12 cellular contexts compared by ENCODE assay signal in genomic region chr12:109115404-109115757, GRCh38. TPM values are rescaled to one million over a fixed set of nuclear protein-coding genes. Genes with fewer than 3 reads are reported as not detected.
DNase-seq lines count a peak whose midpoint lies in the region; ATAC-seq and TF ChIP-seq lines count a peak whose summit lies in the region.
"Had no signal": no experiment of that assay in that cellular context is flagged by ENCODE, and none has a peak within 500 bp of the region (broad histone marks: within the 10 kb centered on the region; RNA-seq: fewer than 3 reads in every experiment).

No MANE protein-coding gene starts in this region.

- H3K4me3 ChIP-seq in hepatocyte = no peak overlapping the region
- peak overlapping the region; percentile 69 for H3K4me3 ChIP-seq in psoas muscle
- H3K4me3 ChIP-seq in uterus = no peak overlapping the region

- H3K9me3 Mint-ChIP-seq in activated naive CD4-positive, alpha-beta T cell treated with anti-CD3 and anti-CD28 coated beads, Interleukin-2, amount 10 ng/mL, durations not matched to agents 7 days and 5 days = no peaks in the 10 kb centered on the region
- H3K9me3 Mint-ChIP-seq: CD4-positive, CD25-positive, alpha-beta regulatory T cell had no signal

- H3K27ac Mint-ChIP-seq in activated naive CD4-positive, alpha-beta T cell treated with anti-CD3 and anti-CD28 coated beads, Interleukin-2, amount 10 ng/mL, durations not matched to agents 7 days and 5 days = no peak overlapping the region

- no peak for TF ChIP-seq POLR2A in uterus (IDR thresholded peaks at IDR 0.05)

- ATAC-seq in Right ventricle myocardium inferior = peak; percentile 0
- no peak for ATAC-seq in Right ventricle myocardium superior (ENCODE audit: poor library complexity)
- peak; percentile 38 to 60 (median 46) for ATAC-seq in psoas muscle

- peaks cover 2% of the 10 kb centered on the region for H3K36me3 Mint-ChIP-seq in activated naive CD4-positive, alpha-beta T cell treated with anti-CD3 and anti-CD28 coated beads, Interleukin-2, amount 10 ng/mL, durations not matched to agents 7 days and 5 days

- peak overlapping the region; percentile 32 for H3K4me2 ChIP-seq in hepatocyte

- DNase-seq in Right ventricle myocardium inferior (ENCODE audit: missing footprints) = no peak
- DNase-seq in Right ventricle myocardium superior = no peak
- peak; percentile 27 for DNase-seq in hepatocyte (ENCODE audit: low spot score)
- DNase-seq in psoas muscle = peak in 1 of 2 donors; percentile 64
- no peak for DNase-seq in uterus
- no peak for DNase-seq in HT-29 (ENCODE audit: low spot score)
- no peak for DNase-seq in activated naive CD4-positive, alpha-beta T cell treated with anti-CD3 and anti-CD28 coated beads, Interleukin-2, amount 10 ng/mL, durations not matched to agents 7 days and 5 days
- no peak for DNase-seq in GM19238 (ENCODE audit: insufficient read length, low spot score)
- DNase-seq: activated CD4-positive, alpha-beta T cell treated with anti-CD3 and anti-CD28 coated beads for 1 hour; CD4-positive, CD25-positive, alpha-beta regulatory T cell; NCI-H1048 had no signal

- CTCF ChIA-PET in activated naive CD4-positive, alpha-beta T cell treated with anti-CD3 and anti-CD28 coated beads, Interleukin-2, amount 10 ng/mL, durations not matched to agents 7 days and 5 days (lab: Charles Lee) = interaction anchor here (0.7 kb wide), 1 partner anchor 268 kb away, joined by 3 read pairs; no protein-coding TSS in a partner anchor

- peaks cover 11% of the 10 kb centered on the region for H3K79me2 ChIP-seq in hepatocyte

- no peaks in the 10 kb centered on the region for H3K9me2 ChIP-seq in hepatocyte (replicated peaks; ENCODE audit: insufficient read depth)

- WGBS in hepatocyte (ENCODE audit: low lambda C conversion rate, missing lambda C conversion rate) = 64% methylated on average over 3 of the region's 3 CpGs
- 20 to 35% (median 26%) methylated on average over 3 of the region's 3 CpGs for WGBS in psoas muscle, 3 donors

- H3K27me3 ChIP-seq in hepatocyte = no peaks in the 10 kb centered on the region
- no peaks in the 10 kb centered on the region for H3K27me3 ChIP-seq in psoas muscle (ENCODE audit: insufficient read depth in 3 of 3, low read length in 2 of 3)
- H3K27me3 ChIP-seq in uterus = no peaks in the 10 kb centered on the region

- TF ChIP-seq CTCF in hepatocyte (IDR thresholded peaks at IDR 0.05; ENCODE audit: poor library complexity) = no peak
- TF ChIP-seq CTCF in psoas muscle (IDR thresholded peaks at IDR 0.05) = no peak
- no peak for TF ChIP-seq CTCF in uterus (IDR thresholded peaks at IDR 0.05)

- H4K20me1 ChIP-seq in hepatocyte (ENCODE audit: insufficient read depth, poor library complexity, severe bottlenecking) = no peaks in the 10 kb centered on the region

- no peak overlapping the region for H3K4me3 Mint-ChIP-seq in activated naive CD4-positive, alpha-beta T cell treated with anti-CD3 and anti-CD28 coated beads, Interleukin-2, amount 10 ng/mL, durations not matched to agents 7 days and 5 days

- H3K4me1 Mint-ChIP-seq in activated naive CD4-positive, alpha-beta T cell treated with anti-CD3 and anti-CD28 coated beads, Interleukin-2, amount 10 ng/mL, durations not matched to agents 7 days and 5 days = peaks cover 30% of the 10 kb centered on the region

- intact Hi-C loops in Right ventricle myocardium inferior (cut with DNase I) (loop anchor here (2.0 kb wide), 1 partner anchor 45 kb away; no protein-coding TSS in a partner anchor), Right ventricle myocardium superior (cut with DNase I) (no loop called here), psoas muscle (cut with DNase I) (no loop called here), uterus (cut with DNase I; ENCODE audit: low total_unique reads) (no loop called here)

- H3K4me1 ChIP-seq in hepatocyte (ENCODE audit: insufficient read depth) = peaks cover 25% of the 10 kb centered on the region
- H3K4me1 ChIP-seq in psoas muscle = peaks cover 43% of the 10 kb centered on the region
- no peaks in the 10 kb centered on the region for H3K4me1 ChIP-seq in uterus

- no peaks in the 10 kb centered on the region for H3K9me3 ChIP-seq in hepatocyte (ENCODE audit: low read depth)
- H3K9me3 ChIP-seq in psoas muscle = no peaks in the 10 kb centered on the region
- no peaks in the 10 kb centered on the region for H3K9me3 ChIP-seq in uterus

- no peak overlapping the region for H2AFZ ChIP-seq in hepatocyte

- H3K27ac ChIP-seq in hepatocyte = peak overlapping the region; percentile 94
- H3K27ac ChIP-seq in psoas muscle = peak overlapping the region; percentile 97
- H3K27ac ChIP-seq in uterus = peak overlapping the region; percentile 93 to 96
- H3K27ac ChIP-seq: RWPE1 had no signal

- H3K36me3 ChIP-seq in hepatocyte (replicated peaks; ENCODE audit: insufficient read depth, low read depth) (no peaks in the 10 kb centered on the region), psoas muscle (ENCODE audit: insufficient read depth in 1 of 2, low read depth in 1 of 2) (no peaks in the 10 kb centered on the region), uterus (no peaks in the 10 kb centered on the region)

- H3K27me3 Mint-ChIP-seq in activated naive CD4-positive, alpha-beta T cell treated with anti-CD3 and anti-CD28 coated beads, Interleukin-2, amount 10 ng/mL, durations not matched to agents 7 days and 5 days = no peaks in the 10 kb centered on the region
- H3K27me3 Mint-ChIP-seq: CD4-positive, CD25-positive, alpha-beta regulatory T cell had no signal

RNA-seq across cellular contexts. Expression of gene ACACB, which starts 1.0 kb away (rescaled TPM):
- total RNA-seq in Right ventricle myocardium inferior (150 TPM), Right ventricle myocardium superior (167 TPM), hepatocyte (9.3 and 13.3 TPM in 2 replicates), psoas muscle (100 to 1,000 TPM; 113 to 503 (median 331) TPM), uterus (100 to 1,000 TPM in 2 of 4 donors, 10 to 100 TPM in 2; 22.0 to 137 (median 97.2) TPM)
- polyA plus RNA-seq in hepatocyte (3.8 and 3.9 TPM in 2 replicates), psoas muscle (100 to 1,000 TPM in 2 of 3 donors, 10 to 100 TPM in 1; 27.0 to 275 (median 136) TPM)
- total RNA-seq in HT-29 (2014; rRNA removed; shearing (Covaris generic)) = 1.6 and 4.8 TPM in 2 replicates

RNA-seq across cellular contexts. Expression of gene UNG, which starts 18.0 kb away (rescaled TPM):
- 26.9 TPM for total RNA-seq in Right ventricle myocardium inferior
- 24.8 TPM for total RNA-seq in Right ventricle myocardium superior
- 35.7 and 40.4 TPM in 2 replicates for total RNA-seq in hepatocyte
- 35.3 and 41.2 TPM in 2 replicates for polyA plus RNA-seq in hepatocyte
- 10 to 100 TPM; 40.4 to 68.9 (median 42.1) TPM for total RNA-seq in psoas muscle
- polyA plus RNA-seq in psoas muscle = 10 to 100 TPM; 34.3 to 93.1 (median 36.7) TPM
- 10 to 100 TPM; 21.6 to 32.7 (median 27.9) TPM for total RNA-seq in uterus
- total RNA-seq in HT-29 (2014; rRNA removed; shearing (Covaris generic)) = 134 and 158 TPM in 2 replicates

RNA-seq across cellular contexts. Expression of gene ALKBH2, which starts 22.1 kb away (rescaled TPM):
- total RNA-seq in Right ventricle myocardium inferior (7.7 TPM), Right ventricle myocardium superior (7.2 TPM), hepatocyte (10.1 and 14.0 TPM in 2 replicates), psoas muscle (10 to 100 TPM in 3 of 4 donors, 1 to 10 TPM in 1; 7.3 to 25.3 (median 17.7) TPM), uterus (10 to 100 TPM in 3 of 4 donors, 1 to 10 TPM in 1; 2.1 to 26.5 (median 19.1) TPM)
- polyA plus RNA-seq in hepatocyte (18.6 and 22.1 TPM in 2 replicates), psoas muscle (10 to 100 TPM; 28.0 to 50.4 (median 28.5) TPM)
- total RNA-seq in HT-29 (2014; rRNA removed; shearing (Covaris generic)) = 41.0 and 44.7 TPM in 2 replicates
